ENCODE assay signal across 1 cellular context in genomic region chr2:168796090-168796577, GRCh38.
TF ChIP-seq lines count a peak whose summit lies in the region.

No MANE protein-coding gene starts in this region.

TF ChIP-seq in H1, 55 proteins besides CTCF, POLR2A, EP300 and RAD21:
- no peak for TF ChIP-seq CTBP2 (IDR thresholded peaks at IDR 0.05; ENCODE audit: borderline replicate concordance, insufficient read depth, insufficient read length, low read length)
- TF ChIP-seq RBBP5 (IDR thresholded peaks at IDR 0.05; ENCODE audit: borderline replicate concordance, low read depth, low read length), result no peak
- no peak for TF ChIP-seq USF2 (IDR thresholded peaks at IDR 0.05; ENCODE audit: low read length)
- TF ChIP-seq MAX (IDR thresholded peaks at IDR 0.05), result no peak
- no peak for TF ChIP-seq SUZ12 (IDR thresholded peaks at IDR 0.05; ENCODE audit: low read length)
- TF ChIP-seq FOSL1 (IDR thresholded peaks at IDR 0.05; ENCODE audit: insufficient read depth, low read depth, low read length), result no peak
- TF ChIP-seq TCF12 (IDR thresholded peaks at IDR 0.05; ENCODE audit: low read depth, low read length), result no peak
- TF ChIP-seq TAF1 (IDR thresholded peaks at IDR 0.05; ENCODE audit: low read depth, low read length), result no peak
- no peak for TF ChIP-seq TAF7 (optimal IDR thresholded peaks at IDR 0.05; ENCODE audit: borderline replicate concordance, low read depth, low read length)
- no peak for TF ChIP-seq E2F6 (IDR thresholded peaks at IDR 0.05)
- no peak for TF ChIP-seq CHD1 (IDR thresholded peaks at IDR 0.05; ENCODE audit: low read depth, low read length)
- TF ChIP-seq BACH1 (IDR thresholded peaks at IDR 0.05; ENCODE audit: low read length), result no peak
- TF ChIP-seq SP1 (IDR thresholded peaks at IDR 0.05; ENCODE audit: low read depth, low read length), result no peak
- no peak for TF ChIP-seq YY1 (IDR thresholded peaks at IDR 0.05; ENCODE audit: low read depth, low read length)
- no peak for TF ChIP-seq GTF2F1 (IDR thresholded peaks at IDR 0.05; ENCODE audit: borderline replicate concordance, low read depth, low read length)
- no peak for TF ChIP-seq SP4 (IDR thresholded peaks at IDR 0.05; ENCODE audit: low read length)
- TF ChIP-seq ASH2L (IDR thresholded peaks at IDR 0.05; ENCODE audit: low read length), result no peak
- TF ChIP-seq ATF2 (IDR thresholded peaks at IDR 0.05; ENCODE audit: low read length), result no peak
